25 cellular contexts compared by ENCODE assay signal in genomic region chr10:103620357-103620749, GRCh38.
DNase-seq lines count a peak whose midpoint lies in the region; ATAC-seq and TF ChIP-seq lines count a peak whose summit lies in the region.
"Had no signal": no experiment of that assay in that cellular context is flagged by ENCODE, and none has a peak within 500 bp of the region (broad histone marks: within the 10 kb centered on the region; RNA-seq: fewer than 3 reads in every experiment).

No MANE protein-coding gene starts in this region.

- H3K27ac ChIP-seq in muscle layer of colon (ENCODE audit: low read depth, low read length) = peak overlapping the region; percentile 10
- peak overlapping the region; percentile 71 to 78 for H3K27ac ChIP-seq in thoracic aorta
- H3K27ac ChIP-seq: foreskin keratinocyte had no signal

- H3K9me3 ChIP-seq in muscle layer of colon (ENCODE audit: low read length) (no peaks in the 10 kb centered on the region), thoracic aorta (no peaks in the 10 kb centered on the region)
- H3K9me3 ChIP-seq: body of pancreas had no signal

- peaks cover 0 to 1% (median 0%) of the 10 kb centered on the region in 5 experiments for H3K9me3 Mint-ChIP-seq in brain
- H3K9me3 Mint-ChIP-seq in stimulated activated naive B cell treated with anti-CD40 and anti-IgM and Interleukin-4, amounts not matched to agents 10 μg/mL and 1 μg/mL and 100 μg/mL, for 72 hours = no peaks in the 10 kb centered on the region
- H3K9me3 Mint-ChIP-seq: activated CD4-positive, alpha-beta T cell treated with anti-CD3 and anti-CD28 coated beads, Interleukin-2, amount 10 ng/mL, durations not matched to agents 24 days and 14 days; activated naive CD4-positive, alpha-beta T cell treated with anti-CD3 and anti-CD28 coated beads, Interleukin-2, amount 50 U/mL, for 72 hours; activated T-helper 1 cell treated with anti-CD3 and anti-CD28 coated beads, Interleukin-12 subunit alpha, Interleukin-12 subunit beta, Interleukin-2, Interleukin-4 antibody, amounts not matched to agents 30 ng/mL and 10 ng/mL and 1 ng/mL, durations not matched to agents 14 hours and 24 hours and 36 hours; CD8-positive, alpha-beta T cell; IgD-negative memory B cell; natural killer cell; T-cell had no signal

- no peak overlapping the region for H3K9ac ChIP-seq in muscle layer of colon (ENCODE audit: low read length)

- H3K4me3 ChIP-seq in muscle layer of colon (ENCODE audit: low read depth in 1 of 2, low read length in 2 of 2) (no peak overlapping the region), thoracic aorta (no peak overlapping the region)
- H3K4me3 ChIP-seq: body of pancreas had no signal

- H3K36me3 ChIP-seq in muscle layer of colon (ENCODE audit: insufficient read depth, low read length) = peaks cover 53% of the 10 kb centered on the region
- peaks cover 19% of the 10 kb centered on the region for H3K36me3 ChIP-seq in thoracic aorta

- no peak for TF ChIP-seq CTCF in brain (conservative IDR thresholded peaks at IDR 0.05)
- no peak for TF ChIP-seq CTCF in thoracic aorta (IDR thresholded peaks at IDR 0.05)

- DNase-seq in OCI-M1 (lab: John Stamatoyannopoulos, UW) (peak; percentile 69), thoracic aorta (ENCODE audit: low spot score) (no peak), left colon (no peak)
- no peak for DNase-seq in central memory CD4-positive, alpha-beta T cell
- DNase-seq in stimulated activated naive B cell treated with anti-CD40 and anti-IgM and Interleukin-4, amounts not matched to agents 10 μg/mL and 1 μg/mL and 100 μg/mL, for 72 hours = no peak
- DNase-seq: activated CD4-positive, alpha-beta T cell treated with anti-CD3 and anti-CD28 coated beads, Interleukin-2, amount 10 ng/mL, durations not matched to agents 24 days and 14 days; activated CD8-positive, alpha-beta memory T cell treated with anti-CD3 and anti-CD28 coated beads, Interleukin-2, amount 10 ng/mL, durations not matched to agents 7 days and 5 days; body of pancreas; CD8-positive, alpha-beta T cell; cortex of kidney; DMS79; foreskin keratinocyte; GOT3; MM.1S; natural killer cell; SHP77 treated with DMSO at 0.1 percent for 48 hours; stimulated activated CD8-positive, alpha-beta memory T cell treated with anti-CD3 and anti-CD28 coated beads, Interleukin-4, amount 100 ng/mL, for 48 hours; T-cell had no signal

- H3K27me3 ChIP-seq in muscle layer of colon (ENCODE audit: control insufficient read depth in 1 of 2, insufficient read depth in 2 of 2, low read length in 2 of 2) = no peaks in the 10 kb centered on the region
- H3K27me3 ChIP-seq in thoracic aorta (replicated peaks; ENCODE audit: insufficient read depth) = no peaks in the 10 kb centered on the region
- H3K27me3 ChIP-seq: body of pancreas, foreskin keratinocyte had no signal

- ATAC-seq in thoracic aorta (ENCODE audit: insufficient number of reproducible peaks, low FRiP score, low read depth) (no peak), left colon (no peak), GM21576 (IDR thresholded peaks at IDR 0.05; ENCODE audit: unreplicated experiment) (no peak)
- ATAC-seq in stimulated activated naive B cell treated with anti-CD40 and anti-IgM and Interleukin-4, amounts not matched to agents 10 μg/mL and 1 μg/mL and 100 μg/mL, for 72 hours (replicated peaks) = no peak
- ATAC-seq: activated CD8-positive, alpha-beta memory T cell treated with anti-CD3 and anti-CD28 coated beads, Interleukin-2, amount 10 ng/mL, durations not matched to agents 7 days and 5 days; activated naive CD4-positive, alpha-beta T cell treated with anti-CD3 and anti-CD28 coated beads, Interleukin-2, amount 50 U/mL, for 72 hours; body of pancreas; CD8-positive, alpha-beta T cell; foreskin keratinocyte; natural killer cell; T-cell had no signal

- H3K27ac Mint-ChIP-seq in brain = peak overlapping the region in 4 of 5 experiments; percentile 16 to 92 (median 74)
- H3K27ac Mint-ChIP-seq in stimulated activated naive B cell treated with anti-CD40 and anti-IgM and Interleukin-4, amounts not matched to agents 10 μg/mL and 1 μg/mL and 100 μg/mL, for 72 hours = no peak overlapping the region
- H3K27ac Mint-ChIP-seq: activated CD4-positive, alpha-beta T cell treated with anti-CD3 and anti-CD28 coated beads, Interleukin-2, amount 10 ng/mL, durations not matched to agents 24 days and 14 days; activated CD8-positive, alpha-beta memory T cell treated with anti-CD3 and anti-CD28 coated beads, Interleukin-2, amount 10 ng/mL, durations not matched to agents 7 days and 5 days; activated T-helper 1 cell treated with anti-CD3 and anti-CD28 coated beads, Interleukin-12 subunit alpha, Interleukin-12 subunit beta, Interleukin-2, Interleukin-4 antibody, amounts not matched to agents 30 ng/mL and 10 ng/mL and 1 ng/mL, durations not matched to agents 14 hours and 24 hours and 36 hours; CD8-positive, alpha-beta T cell; IgD-negative memory B cell; natural killer cell; progenitor cell of endocrine pancreas; T-cell had no signal

- no peak overlapping the region for H3K4me3 Mint-ChIP-seq in brain
- no peak overlapping the region for H3K4me3 Mint-ChIP-seq in stimulated activated naive B cell treated with anti-CD40 and anti-IgM and Interleukin-4, amounts not matched to agents 10 μg/mL and 1 μg/mL and 100 μg/mL, for 72 hours
- H3K4me3 Mint-ChIP-seq: activated CD4-positive, alpha-beta T cell treated with anti-CD3 and anti-CD28 coated beads, Interleukin-2, amount 10 ng/mL, durations not matched to agents 24 days and 14 days; activated CD8-positive, alpha-beta memory T cell treated with anti-CD3 and anti-CD28 coated beads, Interleukin-2, amount 10 ng/mL, durations not matched to agents 7 days and 5 days; activated T-helper 1 cell treated with anti-CD3 and anti-CD28 coated beads, Interleukin-12 subunit alpha, Interleukin-12 subunit beta, Interleukin-2, Interleukin-4 antibody, amounts not matched to agents 30 ng/mL and 10 ng/mL and 1 ng/mL, durations not matched to agents 14 hours and 24 hours and 36 hours; CD8-positive, alpha-beta T cell; IgD-negative memory B cell; natural killer cell; T-cell had no signal

- H3K36me3 Mint-ChIP-seq in brain = peaks cover 7% of the 10 kb centered on the region
- peaks cover 7 to 12% of the 10 kb centered on the region in 2 donors for H3K36me3 Mint-ChIP-seq in stimulated activated naive B cell treated with anti-CD40 and anti-IgM and Interleukin-4, amounts not matched to agents 10 μg/mL and 1 μg/mL and 100 μg/mL, for 72 hours
- H3K36me3 Mint-ChIP-seq: activated naive CD4-positive, alpha-beta T cell treated with anti-CD3 and anti-CD28 coated beads, Interleukin-2, amount 50 U/mL, for 72 hours; natural killer cell had no signal

- intact Hi-C loops in left colon (cut with DNase I, micrococcal nuclease) = no loop called here

- H3K4me1 ChIP-seq in muscle layer of colon (ENCODE audit: insufficient read depth, low read length) = peaks cover 67% of the 10 kb centered on the region
- H3K4me1 ChIP-seq in thoracic aorta (ENCODE audit: control insufficient read depth in 1 of 2, low read depth in 2 of 2) = peaks cover 38 to 62% of the 10 kb centered on the region in 2 donors
- H3K4me1 ChIP-seq: foreskin keratinocyte had no signal

- peaks cover 3% of the 10 kb centered on the region for H3K27me3 Mint-ChIP-seq in brain
- H3K27me3 Mint-ChIP-seq in stimulated activated naive B cell treated with anti-CD40 and anti-IgM and Interleukin-4, amounts not matched to agents 10 μg/mL and 1 μg/mL and 100 μg/mL, for 72 hours = no peaks in the 10 kb centered on the region
- H3K27me3 Mint-ChIP-seq: activated CD4-positive, alpha-beta T cell treated with anti-CD3 and anti-CD28 coated beads, Interleukin-2, amount 10 ng/mL, durations not matched to agents 24 days and 14 days; activated CD8-positive, alpha-beta memory T cell treated with anti-CD3 and anti-CD28 coated beads, Interleukin-2, amount 10 ng/mL, durations not matched to agents 7 days and 5 days; IgD-negative memory B cell; progenitor cell of endocrine pancreas; T-cell had no signal

- peaks cover 13% of the 10 kb centered on the region for H3K4me1 Mint-ChIP-seq in brain
- H3K4me1 Mint-ChIP-seq in stimulated activated naive B cell treated with anti-CD40 and anti-IgM and Interleukin-4, amounts not matched to agents 10 μg/mL and 1 μg/mL and 100 μg/mL, for 72 hours = no peaks in the 10 kb centered on the region
- H3K4me1 Mint-ChIP-seq: activated CD4-positive, alpha-beta T cell treated with anti-CD3 and anti-CD28 coated beads, Interleukin-2, amount 10 ng/mL, durations not matched to agents 24 days and 14 days; activated CD8-positive, alpha-beta memory T cell treated with anti-CD3 and anti-CD28 coated beads, Interleukin-2, amount 10 ng/mL, durations not matched to agents 7 days and 5 days; natural killer cell; T-cell had no signal
